ENCODE assay signal across 19 cellular contexts in the genomic region with DNA sequence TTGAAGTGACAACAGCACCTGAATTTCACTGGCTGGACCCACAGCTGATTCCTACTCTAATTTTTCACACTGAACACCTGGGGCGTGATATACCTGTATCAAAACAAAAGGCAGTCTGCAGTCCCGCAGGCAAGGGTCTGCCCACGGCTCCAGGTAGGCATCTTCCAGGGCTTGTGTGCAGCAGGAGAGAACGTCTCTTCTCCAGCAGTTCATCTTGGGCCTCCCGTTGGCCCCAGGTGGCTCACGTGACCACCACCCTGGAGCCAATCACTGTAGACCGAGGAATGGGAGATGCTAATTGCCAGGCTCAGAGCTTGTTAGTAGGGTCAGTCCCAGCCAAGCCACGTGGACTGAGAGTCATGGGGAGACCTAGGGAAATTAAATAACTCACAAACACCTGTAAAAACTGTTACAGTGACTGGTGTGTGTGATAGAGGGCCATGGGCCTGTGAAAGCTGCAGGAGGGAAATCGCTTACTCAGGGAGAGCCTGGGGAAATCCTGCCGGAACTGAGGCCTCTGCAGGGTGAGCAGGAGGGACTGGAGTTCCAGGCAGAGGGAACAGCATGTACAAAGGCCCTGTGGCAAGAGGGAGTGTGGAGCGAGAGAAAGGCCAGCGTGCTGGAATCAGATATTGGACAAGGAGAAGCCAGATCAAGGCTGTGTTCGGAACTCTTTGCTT.
"Had no signal": no experiment of that assay in that cellular context is flagged by ENCODE, and none has a peak within 500 bp of the region (broad histone marks: within the 10 kb centered on the region; RNA-seq: fewer than 3 reads in every experiment).

No MANE protein-coding gene starts in this region.

- H3K4me1 ChIP-seq: gastroesophageal sphincter, uterus had no signal

- H3K27me3 ChIP-seq: uterus had no signal

- H3K4me3 ChIP-seq: gastroesophageal sphincter, lung, tibial artery, uterus had no signal

- H3K36me3 ChIP-seq: gastroesophageal sphincter, tibial artery, uterus had no signal

- FAIRE-seq: bronchial epithelial cell had no signal

- H3K27ac Mint-ChIP-seq: activated CD8-positive, alpha-beta memory T cell treated with anti-CD3 and anti-CD28 coated beads, Interleukin-2, amount 10 ng/mL, durations not matched to agents 7 days and 5 days; dendritic cell treated with granulocyte-macrophage colony-stimulating factor and Interleukin-4, amounts not matched to agents 40 ng/mL and 50 ng/mL, for 4 days had no signal

- H3K9me3 ChIP-seq: uterus had no signal

- H3K27ac ChIP-seq: epithelial cell of prostate, gastroesophageal sphincter, tibial artery, uterus had no signal

- ATAC-seq: activated CD8-positive, alpha-beta memory T cell treated with anti-CD3 and anti-CD28 coated beads, Interleukin-2, amount 10 ng/mL, durations not matched to agents 7 days and 5 days; activated T-cell treated with anti-CD3 and anti-CD28 coated beads, Interleukin-2, amount 50 U/mL, for 4 hours; gastroesophageal sphincter had no signal

- H3K4me1 Mint-ChIP-seq: naive B cell had no signal

- H3K4me3 Mint-ChIP-seq: activated CD8-positive, alpha-beta memory T cell treated with anti-CD3 and anti-CD28 coated beads, Interleukin-2, amount 10 ng/mL, durations not matched to agents 7 days and 5 days; activated T-cell treated with anti-CD3 and anti-CD28 coated beads, Interleukin-2, amount 50 U/mL, for 4 hours; dendritic cell treated with granulocyte-macrophage colony-stimulating factor and Interleukin-4, amounts not matched to agents 40 ng/mL and 50 ng/mL, for 4 days; naive B cell had no signal

- DNase-seq: activated CD4-positive, alpha-beta T cell treated with anti-CD3 and anti-CD28 coated beads, Interleukin-2, amount 50 U/mL, for 48 hours; activated CD4-positive, CD25-positive, alpha-beta regulatory T cell treated with anti-CD3 and anti-CD28 coated beads, Interleukin-2, amount 50 U/mL, for 72 hours; activated CD8-positive, alpha-beta memory T cell treated with anti-CD3 and anti-CD28 coated beads, Interleukin-2, amount 10 ng/mL, durations not matched to agents 7 days and 5 days; activated T-cell treated with anti-CD3 and anti-CD28 coated beads, Interleukin-2, amount 50 U/mL, for 4 hours; anterior cingulate cortex; effector memory CD4-positive, alpha-beta T cell; midbrain; naive B cell; nucleus accumbens; posterior cingulate gyrus; stimulated activated CD4-positive, alpha-beta T cell treated with anti-CD3 and anti-CD28 coated beads, Interleukin-4, amount 100 ng/mL, for 24 hours; stimulated activated naive CD4-positive, alpha-beta T cell; tibial artery; uterus had no signal
